Comparison of ENCODE assay signal across 2 cellular contexts in genomic region chr1:150730130-150730721, GRCh38.
TF ChIP-seq lines count a peak whose summit lies in the region.

No MANE protein-coding gene starts in this region.

TF ChIP-seq in A549, 52 proteins besides CTCF, POLR2A, EP300 and RAD21:
- TF ChIP-seq KDM5A (IDR thresholded peaks at IDR 0.05) (no peak), POLR2AphosphoS2 (conservative IDR thresholded peaks at IDR 0.05; ENCODE audit: low read length) (no peak), CEBPB (IDR thresholded peaks at IDR 0.05) (no peak), TP53 (CRISPR knock-in tag; IDR thresholded peaks at IDR 0.05) (no peak), ZNF302 (CRISPR knock-in tag; IDR thresholded peaks at IDR 0.05) (no peak), JUNB (IDR thresholded peaks at IDR 0.05) (no peak), BCL3 (IDR thresholded peaks at IDR 0.05) (no peak), CBX2 (IDR thresholded peaks at IDR 0.05; ENCODE audit: borderline replicate concordance, low read depth) (no peak), TFCP2L1 (CRISPR knock-in tag; IDR thresholded peaks at IDR 0.05) (no peak), HOXA7 (CRISPR knock-in tag; IDR thresholded peaks at IDR 0.05) (no peak), MYC (IDR thresholded peaks at IDR 0.05; ENCODE audit: borderline replicate concordance, low read length) (no peak), SREBF2 (IDR thresholded peaks at IDR 0.05) (no peak), SMC3 (IDR thresholded peaks at IDR 0.05) (no peak), HEYL (CRISPR knock-in tag; IDR thresholded peaks at IDR 0.05) (no peak), USF2 (IDR thresholded peaks at IDR 0.05) (no peak), REST (IDR thresholded peaks at IDR 0.05) (no peak), MAFK (IDR thresholded peaks at IDR 0.05; ENCODE audit: partially characterized antibody) (no peak), KDM1A (IDR thresholded peaks at IDR 0.05; ENCODE audit: low read depth) (no peak), CBX8 (IDR thresholded peaks at IDR 0.05) (no peak)
TF ChIP-seq in A549: peak in this region for 0.

TF ChIP-seq in GM23338, 12 proteins besides CTCF, POLR2A, EP300 and RAD21:
- no peak for TF ChIP-seq POLR2AphosphoS5 (IDR thresholded peaks at IDR 0.05; ENCODE audit: low read depth)
